Comparison of ENCODE assay signal across 29 cellular contexts in the genomic region with DNA sequence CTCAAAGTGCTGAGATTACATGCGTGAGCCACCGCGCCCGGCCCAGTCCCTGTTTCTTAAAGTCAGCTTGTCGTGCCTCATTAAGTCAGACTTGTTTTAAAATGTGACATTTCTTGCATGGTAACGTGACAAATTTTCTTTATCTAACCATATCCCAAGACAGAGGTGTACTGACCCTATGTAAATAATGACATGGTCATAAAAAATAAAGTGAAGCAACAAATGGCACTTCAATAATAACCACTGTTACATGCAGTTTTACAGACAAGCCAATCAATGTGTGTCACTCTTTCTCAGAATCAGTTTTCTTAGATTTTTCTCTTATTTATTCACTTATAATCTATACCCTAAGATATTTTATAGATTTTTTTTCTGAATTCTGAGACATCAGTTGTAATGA.
"Had no signal": no experiment of that assay in that cellular context is flagged by ENCODE, and none has a peak within 500 bp of the region (broad histone marks: within the 10 kb centered on the region; RNA-seq: fewer than 3 reads in every experiment).

No MANE protein-coding gene starts in this region.

- H3K4me3 ChIP-seq: stomach, testis, thoracic aorta, thyroid gland, tibial artery, tibial nerve, transverse colon, upper lobe of left lung, upper lobe of right lung, uterus, vagina had no signal

- H3K36me3 ChIP-seq: stomach, suprapubic skin, thoracic aorta, thyroid gland, tibial artery, tibial nerve, transverse colon, upper lobe of left lung, upper lobe of right lung, uterus, vagina had no signal

- ATAC-seq: stimulated activated effector memory CD8-positive, alpha-beta T cell treated with anti-CD3 and anti-CD28 coated beads, Interleukin-12 subunit alpha, Interleukin-12 subunit beta, amount 100 ng/mL, for 72 hours; stimulated activated memory B cell treated with anti-CD40 and anti-IgM and Interleukin-4, amounts not matched to agents 10 μg/mL and 1 μg/mL and 100 μg/mL, for 72 hours; stimulated activated naive B cell treated with anti-CD40 and anti-IgM and Interleukin-4, amounts not matched to agents 10 μg/mL and 1 μg/mL and 100 μg/mL, for 72 hours; stimulated activated naive CD8-positive, alpha-beta T cell treated with anti-CD3 and anti-CD28 coated beads, Interleukin-15, amount 100 ng/mL, for 72 hours; stimulated activated naive CD8-positive, alpha-beta T cell treated with anti-CD3 and anti-CD28 coated beads, Interleukin-15, Interleukin-2, amounts not matched to agents 100 U/mL and 50 U/mL, for 24 hours; upper lobe of right lung had no signal

- H3K4me3 Mint-ChIP-seq: stimulated activated effector memory CD8-positive, alpha-beta T cell treated with anti-CD3 and anti-CD28 coated beads, Interleukin-12 subunit alpha, Interleukin-12 subunit beta, amount 100 ng/mL, for 72 hours; stimulated activated memory B cell treated with anti-CD40 and anti-IgM and Interleukin-4, amounts not matched to agents 10 μg/mL and 1 μg/mL and 100 μg/mL, for 72 hours; stimulated activated naive B cell treated with anti-CD40 and anti-IgM and Interleukin-4, amounts not matched to agents 10 μg/mL and 1 μg/mL and 100 μg/mL, for 72 hours; stimulated activated naive CD8-positive, alpha-beta T cell treated with anti-CD3 and anti-CD28 coated beads, Interleukin-15, amount 100 ng/mL, for 72 hours; stimulated activated naive CD8-positive, alpha-beta T cell treated with anti-CD3 and anti-CD28 coated beads, Interleukin-15, Interleukin-2, amounts not matched to agents 100 ng/mL and 50 ng/mL, for 24 hours; type B pancreatic cell had no signal

- H3K27ac ChIP-seq: stomach, suprapubic skin, testis, thoracic aorta, thyroid gland, tibial nerve, transverse colon, upper lobe of left lung, upper lobe of right lung, vagina had no signal

- H3K9me3 ChIP-seq: stomach, suprapubic skin, testis, thoracic aorta, thyroid gland, tibial artery, tibial nerve, transverse colon, upper lobe of left lung, upper lobe of right lung, uterus, vagina had no signal

- H3K9me3 Mint-ChIP-seq: stimulated activated effector memory CD8-positive, alpha-beta T cell treated with anti-CD3 and anti-CD28 coated beads, Interleukin-12 subunit alpha, Interleukin-12 subunit beta, amount 100 ng/mL, for 72 hours; stimulated activated memory B cell treated with anti-CD40 and anti-IgM and Interleukin-4, amounts not matched to agents 10 μg/mL and 1 μg/mL and 100 μg/mL, for 72 hours; stimulated activated naive B cell treated with anti-CD40 and anti-IgM and Interleukin-4, amounts not matched to agents 10 μg/mL and 1 μg/mL and 100 μg/mL, for 72 hours; stimulated activated naive CD8-positive, alpha-beta T cell treated with anti-CD3 and anti-CD28 coated beads, Interleukin-15, amount 100 ng/mL, for 72 hours; stimulated activated naive CD8-positive, alpha-beta T cell treated with anti-CD3 and anti-CD28 coated beads, Interleukin-15, Interleukin-2, amounts not matched to agents 100 ng/mL and 50 ng/mL, for 24 hours; type B pancreatic cell had no signal

- DNase-seq: stimulated activated CD4-positive, alpha-beta T cell treated with anti-CD3 and anti-CD28 coated beads, Interleukin-2, amount 100 ng/mL, for 48 hours; stimulated activated CD4-positive, alpha-beta T cell treated with anti-CD3 and anti-CD28 coated beads, Interleukin-4, amount 100 ng/mL, for 1 hour; stimulated activated CD4-positive, alpha-beta T cell treated with anti-CD3 and anti-CD28 coated beads, Interleukin-4, amount 100 ng/mL, for 24 hours; stimulated activated CD4-positive, alpha-beta T cell treated with anti-CD3 and anti-CD28 coated beads, Interleukin-4, amount 100 ng/mL, for 4 hours; stimulated activated CD8-positive, alpha-beta memory T cell treated with anti-CD3 and anti-CD28 coated beads, Interleukin-4, amount 100 ng/mL, for 48 hours; stimulated activated naive B cell treated with anti-CD40 and anti-IgM and Interleukin-4, amounts not matched to agents 10 μg/mL and 1 μg/mL and 100 μg/mL, for 72 hours; stimulated activated naive CD4-positive, alpha-beta T cell; stimulated activated naive CD4-positive, alpha-beta T cell treated with Interleukin-2 at 50 U/mL for 16 hours; stimulated activated naive CD8-positive, alpha-beta T cell treated with anti-CD3 and anti-CD28 coated beads, Interleukin-15, amount 100 ng/mL, for 72 hours; stimulated activated naive CD8-positive, alpha-beta T cell treated with anti-CD3 and anti-CD28 coated beads, Interleukin-15, Interleukin-2, amounts not matched to agents 100 U/mL and 50 U/mL, for 24 hours; stomach; substantia nigra; testis; thyroid gland; tibial artery; transverse colon; trophoblast cell; upper lobe of right lung; uterus had no signal

- H3K4me1 ChIP-seq: testis, upper lobe of right lung, uterus had no signal

- FAIRE-seq: urothelium cell line had no signal

- H3K27ac Mint-ChIP-seq: stimulated activated effector memory CD8-positive, alpha-beta T cell treated with anti-CD3 and anti-CD28 coated beads, Interleukin-12 subunit alpha, Interleukin-12 subunit beta, amount 100 ng/mL, for 72 hours; stimulated activated memory B cell treated with anti-CD40 and anti-IgM and Interleukin-4, amounts not matched to agents 10 μg/mL and 1 μg/mL and 100 μg/mL, for 72 hours; stimulated activated naive B cell treated with anti-CD40 and anti-IgM and Interleukin-4, amounts not matched to agents 10 μg/mL and 1 μg/mL and 100 μg/mL, for 72 hours; stimulated activated naive CD8-positive, alpha-beta T cell treated with anti-CD3 and anti-CD28 coated beads, Interleukin-15, amount 100 ng/mL, for 72 hours; stimulated activated naive CD8-positive, alpha-beta T cell treated with anti-CD3 and anti-CD28 coated beads, Interleukin-15, Interleukin-2, amounts not matched to agents 100 ng/mL and 50 ng/mL, for 24 hours; type B pancreatic cell had no signal

- H3K4me1 Mint-ChIP-seq: stimulated activated effector memory CD8-positive, alpha-beta T cell treated with anti-CD3 and anti-CD28 coated beads, Interleukin-12 subunit alpha, Interleukin-12 subunit beta, amount 100 ng/mL, for 72 hours; stimulated activated naive CD8-positive, alpha-beta T cell treated with anti-CD3 and anti-CD28 coated beads, Interleukin-15, amount 100 ng/mL, for 72 hours had no signal

- H3K36me3 Mint-ChIP-seq: stimulated activated effector memory CD8-positive, alpha-beta T cell treated with anti-CD3 and anti-CD28 coated beads, Interleukin-12 subunit alpha, Interleukin-12 subunit beta, amount 100 ng/mL, for 72 hours; stimulated activated memory B cell treated with anti-CD40 and anti-IgM and Interleukin-4, amounts not matched to agents 10 μg/mL and 1 μg/mL and 100 μg/mL, for 72 hours; stimulated activated naive B cell treated with anti-CD40 and anti-IgM and Interleukin-4, amounts not matched to agents 10 μg/mL and 1 μg/mL and 100 μg/mL, for 72 hours; type B pancreatic cell had no signal
